8 cellular contexts compared by ENCODE assay signal in the genomic region with DNA sequence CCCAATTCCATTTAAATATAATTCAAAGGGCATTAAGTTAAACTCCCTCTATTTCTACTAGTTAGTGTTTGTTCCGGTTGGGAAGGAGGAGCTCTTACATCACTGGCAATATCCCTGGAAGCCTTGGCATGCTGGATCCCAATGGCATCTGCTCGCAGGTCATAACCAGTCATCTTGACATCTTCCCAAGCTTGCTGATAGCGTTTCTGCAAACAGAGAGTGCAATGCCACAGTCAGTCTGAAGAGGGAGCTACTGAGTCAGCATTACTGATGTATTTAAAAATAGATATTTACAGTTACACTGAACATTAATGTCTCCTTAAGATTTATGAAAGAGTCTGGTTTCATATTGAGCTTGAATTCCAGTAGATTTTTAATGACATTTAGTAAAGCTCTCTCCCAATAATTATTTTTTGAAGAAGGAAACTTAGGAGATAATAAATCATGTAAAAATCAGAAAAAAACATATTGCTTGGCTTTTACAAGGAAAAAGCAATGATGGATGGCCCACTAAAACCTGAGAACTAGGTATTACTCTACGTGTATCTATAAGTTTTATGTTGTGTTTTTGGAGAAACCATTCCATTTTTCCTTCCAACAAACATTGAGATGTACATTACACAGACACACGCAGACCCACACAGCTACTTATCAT.
A peak's percentile ranks its signal among the peaks of the same experiment; 100 is the strongest.
DNase-seq lines count a peak whose midpoint lies in the region; ATAC-seq and TF ChIP-seq lines count a peak whose summit lies in the region.
"Not testable (repeated sequence)": the region's sequence is repeated elsewhere in the genome, so short reads cannot be mapped to it uniquely, and the experiment has no call there.

No MANE protein-coding gene starts in this region.

- H3K4me1 ChIP-seq in aorta (ENCODE audit: control insufficient read depth in 1 of 2, insufficient read depth in 2 of 2, low read length in 2 of 2) = not testable (repeated sequence)

- CTCF ChIA-PET in Calu3 (lab: Charles Lee); WTC11 (lab: Charles Lee): not testable (repeated sequence)

- not testable (repeated sequence) for DNase-seq in Calu3; WTC11 (ENCODE audit: low spot score); choroid plexus epithelial cell (ENCODE audit: low read depth); left lobe of liver (ENCODE audit: low spot score); omental fat pad (ENCODE audit: low spot score); aorta

- not testable (repeated sequence) for BruUV-seq in Calu3 (replicated peaks; lab: Mats Ljungman, UMichigan)

- H3K27me3 Mint-ChIP-seq in Calu3 (ENCODE audit: unreplicated experiment); WTC11 (ENCODE audit: low read depth): not testable (repeated sequence)

- not testable (repeated sequence) for H3K27me3 ChIP-seq in aorta (ENCODE audit: control insufficient read depth in 1 of 2, insufficient read depth in 2 of 2, low read length in 1 of 2)

- not testable (repeated sequence) for H3K9me3 ChIP-seq in aorta (ENCODE audit: control insufficient read depth, low read length)

- not testable (repeated sequence) for H3K27ac ChIP-seq in aorta (ENCODE audit: low read depth in 1 of 2, low read length in 2 of 2)

- not testable (repeated sequence) for H3K4me1 Mint-ChIP-seq in Calu3 (ENCODE audit: low read depth, unreplicated experiment); WTC11

- H3K36me3 ChIP-seq in aorta (ENCODE audit: control insufficient read depth in 1 of 2, insufficient read depth in 2 of 2, low read length in 1 of 2) = not testable (repeated sequence)

- not testable (repeated sequence) for H3K9me3 Mint-ChIP-seq in Calu3 (ENCODE audit: low read depth, unreplicated experiment); WTC11

- 32 to 38% methylated on average over 4 of the region's 5 CpGs for WGBS in aorta, 2 donors

- not testable (repeated sequence) for H3K4me3 Mint-ChIP-seq in Calu3 (ENCODE audit: low read depth, unreplicated experiment); WTC11

- POLR2A ChIA-PET in WTC11 (lab: Charles Lee) = not testable (repeated sequence)

- H3K36me3 Mint-ChIP-seq in Calu3 (ENCODE audit: insufficient read depth, unreplicated experiment); WTC11: not testable (repeated sequence)

- H3K27ac Mint-ChIP-seq in Calu3 (ENCODE audit: unreplicated experiment); WTC11: not testable (repeated sequence)

- not testable (repeated sequence) for H3K4me3 ChIP-seq in choroid plexus epithelial cell (ENCODE audit: low read depth, low read length); aorta (ENCODE audit: low read length in 2 of 2)

- TF ChIP-seq CTCF in Calu3 (IDR thresholded peaks at IDR 0.05; ENCODE audit: unreplicated experiment) = peak; percentile 24
- TF ChIP-seq CTCF in WTC11 (IDR thresholded peaks at IDR 0.05) = peak; percentile 48
- peak; percentile 11 for TF ChIP-seq CTCF in choroid plexus epithelial cell (conservative IDR thresholded peaks at IDR 0.05; ENCODE audit: low read depth, low read length)
- not testable (repeated sequence) for TF ChIP-seq CTCF in omental fat pad (IDR thresholded peaks at IDR 0.05)

- intact Hi-C loops in Calu3 (cut with micrococcal nuclease; ENCODE audit: unreplicated experiment); aorta (cut with DNase I): not testable (repeated sequence)

- ATAC-seq in GM21576 (IDR thresholded peaks at IDR 0.05; ENCODE audit: unreplicated experiment) (peak; percentile 78), HG03378 (IDR thresholded peaks at IDR 0.05; ENCODE audit: unreplicated experiment) (peak; percentile 65), WTC11 (peak; percentile 82), left lobe of liver (peak; percentile 78), omental fat pad (ENCODE audit: low FRiP score) (peak; percentile 66), aorta (ENCODE audit: low FRiP score) (peak; percentile 82)
